ENCODE assay signal across 28 cellular contexts in genomic region chr16:84630009-84630408, GRCh38.
"Had no signal": no experiment of that assay in that cellular context is flagged by ENCODE, and none has a peak within 500 bp of the region (broad histone marks: within the 10 kb centered on the region; RNA-seq: fewer than 3 reads in every experiment).

No MANE protein-coding gene starts in this region.

- H3K4me3 ChIP-seq: ascending aorta, body of pancreas, coronary artery had no signal

- H3K4me3 Mint-ChIP-seq: activated CD4-positive, alpha-beta memory T cell treated with anti-CD3 and anti-CD28 coated beads for 36 hours had no signal

- H3K27me3 ChIP-seq: ascending aorta, body of pancreas had no signal

- H3K27ac ChIP-seq: ascending aorta, body of pancreas, coronary artery had no signal

- DNase-seq: activated CD4-positive, alpha-beta memory T cell treated with anti-CD3 and anti-CD28 coated beads for 36 hours; activated CD4-positive, alpha-beta T cell treated with anti-CD3 and anti-CD28 coated beads, Interleukin-2, amount 10 ng/mL, durations not matched to agents 7 days and 5 days; activated CD4-positive, CD25-positive, alpha-beta regulatory T cell; activated CD8-positive, alpha-beta memory T cell treated with anti-CD3 and anti-CD28 coated beads, Interleukin-2, amount 50 U/mL, for 48 hours; activated effector memory CD4-positive, alpha-beta T cell treated with Interleukin-2 at 50 U/mL for 16 hours; activated naive CD4-positive, alpha-beta T cell treated with Interleukin-2 at 50 U/mL for 16 hours; activated naive CD8-positive, alpha-beta T cell treated with anti-CD3 and anti-CD28 coated beads, Interleukin-2, amount 50 U/mL, for 24 hours; activated T-cell treated with anti-CD3 and anti-CD28 coated beads, Interleukin-2, amount 50 U/mL, for 1 hour; amniotic stem cell; body of pancreas; central memory CD4-positive, alpha-beta T cell; MV-4-11; NCI-H1092 treated with DMSO at 0.1 percent for 48 hours; NCI-H1417 treated with DMSO at 0.1 percent for 48 hours; NCI-H1694; NCI-H2029; NCI-H2107; NCI-H2171 treated with DMSO at 0.1 percent for 48 hours; NCI-H226; NCI-H510A; NCI-H526 treated with DMSO at 0.1 percent for 48 hours; NCI-H82; SIG-M5; SW 1271 had no signal

- ATAC-seq: body of pancreas had no signal

- H3K9me3 Mint-ChIP-seq: activated CD4-positive, alpha-beta memory T cell treated with anti-CD3 and anti-CD28 coated beads for 36 hours; activated CD4-positive, alpha-beta T cell treated with anti-CD3 and anti-CD28 coated beads, Interleukin-2, amount 10 ng/mL, durations not matched to agents 7 days and 5 days; activated naive CD4-positive, alpha-beta T cell treated with anti-CD3 and anti-CD28 coated beads, Interleukin-2, amount 50 U/mL, for 72 hours; activated naive CD8-positive, alpha-beta T cell treated with anti-CD3 and anti-CD28 coated beads, Interleukin-2, amount 50 U/mL, for 24 hours had no signal

- H3K27me3 Mint-ChIP-seq: activated CD4-positive, alpha-beta memory T cell treated with anti-CD3 and anti-CD28 coated beads for 36 hours had no signal

- FAIRE-seq: bronchial epithelial cell had no signal

- H3K36me3 ChIP-seq: ascending aorta had no signal

- H3K9me3 ChIP-seq: ascending aorta, body of pancreas had no signal

- H3K36me3 Mint-ChIP-seq: activated CD4-positive, alpha-beta memory T cell treated with anti-CD3 and anti-CD28 coated beads for 36 hours; activated naive CD4-positive, alpha-beta T cell treated with anti-CD3 and anti-CD28 coated beads, Interleukin-2, amount 50 U/mL, for 72 hours had no signal
